In the genomic region with DNA sequence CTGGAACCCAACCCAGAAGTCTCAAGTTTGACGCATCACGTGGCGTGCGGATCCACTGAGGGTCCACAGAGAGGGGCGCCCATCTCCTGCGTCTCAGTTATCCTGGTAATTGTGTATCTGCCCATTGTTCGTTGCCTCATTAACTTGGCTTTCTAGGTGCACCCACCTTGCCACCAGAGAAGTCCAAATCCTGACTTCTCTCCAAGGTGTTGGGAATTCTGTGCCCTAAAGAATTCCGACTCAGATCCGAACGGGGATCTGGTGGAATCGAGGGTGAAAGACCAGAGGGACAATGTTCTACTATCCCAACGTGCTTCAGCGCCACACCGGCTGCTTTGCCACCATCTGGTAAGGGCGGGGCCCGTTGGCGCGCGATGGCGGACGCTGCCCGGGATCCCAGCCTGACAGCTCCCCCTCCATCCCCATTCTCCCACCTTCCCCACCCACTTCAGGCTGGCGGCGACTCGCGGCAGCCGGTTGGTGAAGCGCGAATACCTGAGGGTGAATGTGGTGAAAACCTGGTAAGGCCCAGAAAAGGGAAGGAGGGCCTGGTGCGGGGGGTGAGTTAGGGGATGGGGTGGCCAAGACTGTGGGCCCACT, we compare ENCODE assay signal across 8 cellular contexts. TPM values are rescaled to one million over a fixed set of nuclear protein-coding genes. Genes with fewer than 3 reads are reported as not detected.
A peak's percentile ranks its signal among the peaks of the same experiment; 100 is the strongest.
DNase-seq lines count a peak whose midpoint lies in the region; ATAC-seq and TF ChIP-seq lines count a peak whose summit lies in the region.

No MANE protein-coding gene starts in this region.

- no peak for TF ChIP-seq CTCF in activated CD8-positive, alpha-beta T cell treated with anti-CD3 and anti-CD28 coated beads for 36 hours (IDR thresholded peaks at IDR 0.05)

- intact Hi-C loops in activated CD8-positive, alpha-beta T cell treated with anti-CD3 and anti-CD28 coated beads for 36 hours (cut with micrococcal nuclease), result no loop called here

- H3K27ac Mint-ChIP-seq in activated CD8-positive, alpha-beta T cell treated with anti-CD3 and anti-CD28 coated beads for 36 hours, result peak overlapping the region; percentile 42
- peak overlapping the region; percentile 91 for H3K27ac Mint-ChIP-seq in stimulated activated memory B cell treated with anti-CD40 and anti-IgM and Interleukin-4, amounts not matched to agents 10 μg/mL and 1 μg/mL and 100 μg/mL, for 72 hours

- CTCF ChIA-PET in activated CD8-positive, alpha-beta T cell treated with anti-CD3 and anti-CD28 coated beads for 36 hours (lab: Charles Lee), result interaction anchor here (0.9 to 2.1 kb wide), 5 partner anchors 12 to 136 kb away, joined by 3 to 10 read pairs (median 3); a partner anchor contains a TSS

- no peaks in the 10 kb centered on the region for H3K27me3 Mint-ChIP-seq in activated CD8-positive, alpha-beta T cell treated with anti-CD3 and anti-CD28 coated beads for 36 hours
- H3K27me3 Mint-ChIP-seq in stimulated activated memory B cell treated with anti-CD40 and anti-IgM and Interleukin-4, amounts not matched to agents 10 μg/mL and 1 μg/mL and 100 μg/mL, for 72 hours, result no peaks in the 10 kb centered on the region

- H3K36me3 Mint-ChIP-seq in activated CD8-positive, alpha-beta T cell treated with anti-CD3 and anti-CD28 coated beads for 36 hours (ENCODE audit: low read depth), result peaks cover 23% of the 10 kb centered on the region
- H3K36me3 Mint-ChIP-seq in stimulated activated memory B cell treated with anti-CD40 and anti-IgM and Interleukin-4, amounts not matched to agents 10 μg/mL and 1 μg/mL and 100 μg/mL, for 72 hours, result peaks cover 40% of the 10 kb centered on the region

- DNase-seq in NCI-H2227 (lab: John Stamatoyannopoulos, UW; ENCODE audit: unreplicated experiment) (peak; percentile 45), NCI-H2227 treated with DMSO at 0.1 percent for 48 hours (lab: John Stamatoyannopoulos, UW) (no peak), NCI-H1930 (lab: John Stamatoyannopoulos, UW) (no peak)
- DNase-seq in activated CD8-positive, alpha-beta T cell treated with anti-CD3 and anti-CD28 coated beads for 36 hours, result no peak
- no peak for DNase-seq in stimulated activated CD4-positive, alpha-beta T cell treated with anti-CD3 and anti-CD28 coated beads, Interleukin-4, amount 100 ng/mL, for 24 hours

- POLR2A ChIA-PET in activated CD8-positive, alpha-beta T cell treated with anti-CD3 and anti-CD28 coated beads for 36 hours (lab: Charles Lee), result interaction anchor here (0.6 to 9.6 kb wide), 6 partner anchors 8 to 25 kb away, joined by 3 to 163 read pairs (median 6); a partner anchor contains a TSS

- H3K4me3 ChIP-seq in iPS-11a (ENCODE audit: low read depth, low read length), result peak overlapping the region; percentile 49

- peaks cover 18% of the 10 kb centered on the region for H3K4me1 Mint-ChIP-seq in activated CD8-positive, alpha-beta T cell treated with anti-CD3 and anti-CD28 coated beads for 36 hours (ENCODE audit: low read depth)
- peaks cover 14% of the 10 kb centered on the region for H3K4me1 Mint-ChIP-seq in stimulated activated memory B cell treated with anti-CD40 and anti-IgM and Interleukin-4, amounts not matched to agents 10 μg/mL and 1 μg/mL and 100 μg/mL, for 72 hours

- no peak for ATAC-seq in activated CD8-positive, alpha-beta T cell treated with anti-CD3 and anti-CD28 coated beads for 36 hours
- no peak for ATAC-seq in stimulated activated memory B cell treated with anti-CD40 and anti-IgM and Interleukin-4, amounts not matched to agents 10 μg/mL and 1 μg/mL and 100 μg/mL, for 72 hours
- ATAC-seq in HG02798 (IDR thresholded peaks at IDR 0.05; ENCODE audit: poor library complexity, unreplicated experiment), result no peak

- H3K4me3 Mint-ChIP-seq in activated CD8-positive, alpha-beta T cell treated with anti-CD3 and anti-CD28 coated beads for 36 hours, result peak overlapping the region; percentile 77
- H3K4me3 Mint-ChIP-seq in stimulated activated memory B cell treated with anti-CD40 and anti-IgM and Interleukin-4, amounts not matched to agents 10 μg/mL and 1 μg/mL and 100 μg/mL, for 72 hours, result peak overlapping the region; percentile 90

- H3K9me3 Mint-ChIP-seq in activated CD8-positive, alpha-beta T cell treated with anti-CD3 and anti-CD28 coated beads for 36 hours, result no peaks in the 10 kb centered on the region
- no peaks in the 10 kb centered on the region for H3K9me3 Mint-ChIP-seq in stimulated activated memory B cell treated with anti-CD40 and anti-IgM and Interleukin-4, amounts not matched to agents 10 μg/mL and 1 μg/mL and 100 μg/mL, for 72 hours

RNA-seq across cellular contexts. Expression of a gene that starts 0.5 kb away (rescaled TPM):
- total RNA-seq in activated CD8-positive, alpha-beta T cell treated with anti-CD3 and anti-CD28 coated beads for 36 hours, result 10 to 100 TPM; 25.0 to 32.9 TPM

RNA-seq across cellular contexts. Expression of a gene that starts 11.3 kb away (rescaled TPM):
- total RNA-seq in activated CD8-positive, alpha-beta T cell treated with anti-CD3 and anti-CD28 coated beads for 36 hours, result 100 to 1,000 TPM; 112 to 118 TPM

RNA-seq across cellular contexts. Expression of a gene that starts 16.3 kb away (rescaled TPM):
- total RNA-seq in activated CD8-positive, alpha-beta T cell treated with anti-CD3 and anti-CD28 coated beads for 36 hours, result 100 to 1,000 TPM in 1 of 2 experiments, 10 to 100 TPM in 1; 98.4 to 102 TPM

RNA-seq across cellular contexts. Expression of a gene that starts 22.9 kb away (rescaled TPM):
- total RNA-seq in activated CD8-positive, alpha-beta T cell treated with anti-CD3 and anti-CD28 coated beads for 36 hours, result 10 to 100 TPM; 16.3 to 18.0 TPM

RNA-seq across cellular contexts. Expression of a gene that starts 25.1 kb away (rescaled TPM):
- total RNA-seq in activated CD8-positive, alpha-beta T cell treated with anti-CD3 and anti-CD28 coated beads for 36 hours, result 10 to 100 TPM; 71.6 to 75.0 TPM
